34 cellular contexts compared by ENCODE assay signal in genomic region chr7:129588268-129588667, GRCh38.
"Had no signal": no experiment of that assay in that cellular context is flagged by ENCODE, and none has a peak within 500 bp of the region (broad histone marks: within the 10 kb centered on the region; RNA-seq: fewer than 3 reads in every experiment).

No MANE protein-coding gene starts in this region.

- H3K27me3 ChIP-seq: adrenal gland, ascending aorta, body of pancreas, brain microvascular endothelial cell, breast epithelium, cardiac muscle cell had no signal

- H3K36me3 ChIP-seq: adrenal gland, ascending aorta, brain microvascular endothelial cell, breast epithelium, cardiac muscle cell had no signal

- FAIRE-seq: astrocyte, bronchial epithelial cell had no signal

- ATAC-seq: activated naive CD4-positive, alpha-beta T cell treated with anti-CD3 and anti-CD28 coated beads, Interleukin-2, amount 50 U/mL, for 72 hours; activated naive CD8-positive, alpha-beta T cell treated with anti-CD3 and anti-CD28 coated beads, Interleukin-2, amount 50 U/mL, for 24 hours; activated T-cell treated with anti-CD3 and anti-CD28 coated beads, Interleukin-2, amount 50 U/mL, for 4 hours; activated T-cell treated with anti-CD3 and anti-CD28 coated beads, Interleukin-2, amount 50 U/mL, for 72 hours; activated T-helper 17 cell treated with anti-CD3 and anti-CD28 coated beads, Interleukin-2, amount 50 U/mL, for 72 hours; body of pancreas had no signal

- H3K27ac ChIP-seq: adrenal gland, ascending aorta, body of pancreas, brain microvascular endothelial cell, breast epithelium, cardiac muscle cell had no signal

- H3K4me3 ChIP-seq: adrenal gland, ascending aorta, body of pancreas, breast epithelium, cardiac muscle cell had no signal

- H3K4me1 ChIP-seq: adrenal gland, ascending aorta, body of pancreas, breast epithelium had no signal

- DNase-seq: activated effector memory CD4-positive, alpha-beta T cell treated with anti-CD3 and anti-CD28 coated beads, Interleukin-2, amount 50 U/mL, for 16 hours; activated effector memory CD4-positive, alpha-beta T cell treated with Interleukin-2 at 50 U/mL for 16 hours; activated gamma-delta T cell; activated gamma-delta T cell treated with Interleukin-2 at 50 U/mL for 16 hours; activated naive CD4-positive, alpha-beta T cell; activated naive CD4-positive, alpha-beta T cell treated with anti-CD3 and anti-CD28 coated beads for 36 hours; activated naive CD4-positive, alpha-beta T cell treated with anti-CD3 and anti-CD28 coated beads, Interleukin-2, amount 10 ng/mL, durations not matched to agents 7 days and 5 days; activated naive CD4-positive, alpha-beta T cell treated with anti-CD3 and anti-CD28 coated beads, Interleukin-2, amount 50 U/mL, for 16 hours; activated naive CD4-positive, alpha-beta T cell treated with Interleukin-2 at 50 U/mL for 16 hours; activated naive CD8-positive, alpha-beta T cell treated with anti-CD3 and anti-CD28 coated beads for 36 hours; activated naive CD8-positive, alpha-beta T cell treated with anti-CD3 and anti-CD28 coated beads, Interleukin-2, amount 10 ng/mL, durations not matched to agents 7 days and 5 days; activated naive CD8-positive, alpha-beta T cell treated with anti-CD3 and anti-CD28 coated beads, Interleukin-2, amount 50 U/mL, for 24 hours; activated T-cell treated with anti-CD3 and anti-CD28 coated beads, Interleukin-2, amount 50 U/mL, for 1 hour; activated T-cell treated with anti-CD3 and anti-CD28 coated beads, Interleukin-2, amount 50 U/mL, for 24 hours; activated T-cell treated with anti-CD3 and anti-CD28 coated beads, Interleukin-2, amount 50 U/mL, for 4 hours; activated T-cell treated with anti-CD3 and anti-CD28 coated beads, Interleukin-2, amount 50 U/mL, for 48 hours; activated T-cell treated with anti-CD3 and anti-CD28 coated beads, Interleukin-2, amount 50 U/mL, for 72 hours; adrenal gland; amniotic stem cell; amygdala; anterior cingulate cortex; aorta; body of pancreas; brain microvascular endothelial cell; caudate nucleus; central memory CD4-positive, alpha-beta T cell; cerebellar nuclear complex had no signal
